In genomic region chr20:47667086-47667485, GRCh38 we compare ENCODE assay signal across 17 cellular contexts.
DNase-seq lines count a peak whose midpoint lies in the region; ATAC-seq, FAIRE-seq and TF ChIP-seq lines count a peak whose summit lies in the region.
"Had no signal": no experiment of that assay in that cellular context is flagged by ENCODE, and none has a peak within 500 bp of the region (broad histone marks: within the 10 kb centered on the region; RNA-seq: fewer than 3 reads in every experiment).

No MANE protein-coding gene starts in this region.

- ATAC-seq in activated T-helper 17 cell treated with anti-CD3 and anti-CD28 coated beads, Interleukin-2, amount 50 U/mL, for 72 hours (replicated peaks): no peak
- ATAC-seq in stimulated activated memory B cell treated with anti-CD40 and anti-IgM and Interleukin-4, amounts not matched to agents 10 μg/mL and 1 μg/mL and 100 μg/mL, for 72 hours: no peak

- peaks cover 29% of the 10 kb centered on the region for H3K36me3 Mint-ChIP-seq in activated T-cell treated with anti-CD3 and anti-CD28 coated beads, Interleukin-2, amount 50 U/mL, for 24 hours (ENCODE audit: low read depth)
- H3K36me3 Mint-ChIP-seq in activated T-helper 17 cell treated with anti-CD3 and anti-CD28 coated beads, Interleukin-2, amount 50 U/mL, for 72 hours (ENCODE audit: low read depth): no peaks in the 10 kb centered on the region
- H3K36me3 Mint-ChIP-seq in stimulated activated memory B cell treated with anti-CD40 and anti-IgM and Interleukin-4, amounts not matched to agents 10 μg/mL and 1 μg/mL and 100 μg/mL, for 72 hours: peaks cover 7% of the 10 kb centered on the region

- H3K27me3 Mint-ChIP-seq in activated T-cell treated with anti-CD3 and anti-CD28 coated beads, Interleukin-2, amount 50 U/mL, for 24 hours: no peaks in the 10 kb centered on the region
- H3K27me3 Mint-ChIP-seq in activated T-helper 17 cell treated with anti-CD3 and anti-CD28 coated beads, Interleukin-2, amount 50 U/mL, for 72 hours: no peaks in the 10 kb centered on the region
- no peaks in the 10 kb centered on the region for H3K27me3 Mint-ChIP-seq in stimulated activated memory B cell treated with anti-CD40 and anti-IgM and Interleukin-4, amounts not matched to agents 10 μg/mL and 1 μg/mL and 100 μg/mL, for 72 hours
- H3K27me3 Mint-ChIP-seq: B cell; CD4-positive, alpha-beta memory T cell had no signal

- no peak overlapping the region for H3K4me3 Mint-ChIP-seq in activated T-cell treated with anti-CD3 and anti-CD28 coated beads, Interleukin-2, amount 50 U/mL, for 24 hours
- H3K4me3 Mint-ChIP-seq in activated T-helper 17 cell treated with anti-CD3 and anti-CD28 coated beads, Interleukin-2, amount 50 U/mL, for 72 hours: no peak overlapping the region
- no peak overlapping the region for H3K4me3 Mint-ChIP-seq in stimulated activated memory B cell treated with anti-CD40 and anti-IgM and Interleukin-4, amounts not matched to agents 10 μg/mL and 1 μg/mL and 100 μg/mL, for 72 hours
- H3K4me3 Mint-ChIP-seq: B cell; CD4-positive, alpha-beta memory T cell had no signal

- TF ChIP-seq POLR2A in GM12891 (IDR thresholded peaks at IDR 0.05; ENCODE audit: low read depth, low read length): peak; percentile 43; the same call in 1 of the 2 replicates

- FAIRE-seq in GM12891 (lab: Jason Lieb, UNC): no peak
- FAIRE-seq: H1 had no signal

- H3K27ac Mint-ChIP-seq in activated T-cell treated with anti-CD3 and anti-CD28 coated beads, Interleukin-2, amount 50 U/mL, for 24 hours: peak overlapping the region; percentile 37
- H3K27ac Mint-ChIP-seq in activated T-helper 17 cell treated with anti-CD3 and anti-CD28 coated beads, Interleukin-2, amount 50 U/mL, for 72 hours: peak overlapping the region; percentile 7
- H3K27ac Mint-ChIP-seq in stimulated activated memory B cell treated with anti-CD40 and anti-IgM and Interleukin-4, amounts not matched to agents 10 μg/mL and 1 μg/mL and 100 μg/mL, for 72 hours: peak overlapping the region; percentile 35
- H3K27ac Mint-ChIP-seq: B cell had no signal

- H3K4me1 Mint-ChIP-seq in activated T-cell treated with anti-CD3 and anti-CD28 coated beads, Interleukin-2, amount 50 U/mL, for 24 hours (ENCODE audit: low read depth): peaks cover 7% of the 10 kb centered on the region
- H3K4me1 Mint-ChIP-seq in activated T-helper 17 cell treated with anti-CD3 and anti-CD28 coated beads, Interleukin-2, amount 50 U/mL, for 72 hours: peaks cover 5% of the 10 kb centered on the region
- H3K4me1 Mint-ChIP-seq in stimulated activated memory B cell treated with anti-CD40 and anti-IgM and Interleukin-4, amounts not matched to agents 10 μg/mL and 1 μg/mL and 100 μg/mL, for 72 hours: peaks cover 40% of the 10 kb centered on the region

- DNase-seq in activated T-cell treated with anti-CD3 and anti-CD28 coated beads, Interleukin-2, amount 50 U/mL, for 24 hours: no peak
- DNase-seq in activated T-cell treated with anti-CD3 and anti-CD28 coated beads, Interleukin-2, amount 50 U/mL, for 1 hour: no peak
- no peak for DNase-seq in GM12891 (ENCODE audit: insufficient read length, low spot score)
- no peak for DNase-seq in Ammon's horn (ENCODE audit: low spot score)
- no peak for DNase-seq in HuH-7.5 (ENCODE audit: low spot score)
- no peak for DNase-seq in EL
- DNase-seq: 8988T; Calu3; CD4-positive, alpha-beta memory T cell; NCI-H1436; NCI-H1930; NCI-H345; NCI-H524 treated with DMSO at 0.1 percent for 48 hours had no signal

- no peaks in the 10 kb centered on the region for H3K9me3 Mint-ChIP-seq in activated T-cell treated with anti-CD3 and anti-CD28 coated beads, Interleukin-2, amount 50 U/mL, for 24 hours
- no peaks in the 10 kb centered on the region for H3K9me3 Mint-ChIP-seq in activated T-helper 17 cell treated with anti-CD3 and anti-CD28 coated beads, Interleukin-2, amount 50 U/mL, for 72 hours
- no peaks in the 10 kb centered on the region for H3K9me3 Mint-ChIP-seq in stimulated activated memory B cell treated with anti-CD40 and anti-IgM and Interleukin-4, amounts not matched to agents 10 μg/mL and 1 μg/mL and 100 μg/mL, for 72 hours
- H3K9me3 Mint-ChIP-seq: CD4-positive, alpha-beta memory T cell had no signal

TF ChIP-seq in GM12891, 5 proteins besides CTCF, POLR2A, EP300 and RAD21:
- TF ChIP-seq POU2F2 (IDR thresholded peaks at IDR 0.05; ENCODE audit: low read depth, low read length) (no peak), POLR2AphosphoS5 (IDR thresholded peaks at IDR 0.05; ENCODE audit: low read depth, low read length) (no peak), PAX5 (IDR thresholded peaks at IDR 0.05; ENCODE audit: insufficient read depth, low read length, severe bottlenecking) (no peak), TAF1 (IDR thresholded peaks at IDR 0.05; ENCODE audit: low read depth, low read length) (no peak), SPI1 (IDR thresholded peaks at IDR 0.05; ENCODE audit: low read depth, low read length) (no peak)
